In the genomic region with DNA sequence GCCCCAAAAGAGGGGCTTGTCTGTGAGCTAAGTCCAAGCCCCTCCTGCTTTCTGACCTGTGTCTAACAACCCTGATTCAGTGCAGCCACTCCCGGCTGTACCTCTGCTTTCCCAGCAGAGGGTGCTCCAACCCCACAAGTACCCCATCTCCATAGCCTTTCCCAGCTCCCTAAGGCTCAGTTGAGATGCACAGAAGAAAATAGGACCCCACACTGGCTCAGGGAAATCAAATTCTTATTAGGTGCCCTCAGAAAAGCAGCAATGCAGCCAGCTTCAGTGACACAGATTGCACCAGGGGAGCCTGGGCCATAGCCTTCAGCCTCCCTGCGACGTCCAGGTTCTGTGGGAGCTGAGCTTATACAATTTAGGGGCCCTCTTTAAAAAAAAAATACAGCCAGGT, we compare ENCODE assay signal across 8 cellular contexts. TPM values are rescaled to one million over a fixed set of nuclear protein-coding genes. Genes with fewer than 3 reads are reported as not detected.
DNase-seq lines count a peak whose midpoint lies in the region; ATAC-seq, FAIRE-seq and TF ChIP-seq lines count a peak whose summit lies in the region.

No MANE protein-coding gene starts in this region.

- H3K27ac ChIP-seq in A673 (ENCODE audit: low read depth, low read length, poor library complexity, severe bottlenecking) (no peak overlapping the region), WERI-Rb-1 (no peak overlapping the region), caudate nucleus (ENCODE audit: low read depth, low read length) (no peak overlapping the region), keratinocyte (ENCODE audit: control insufficient read depth, insufficient read depth, low read length) (no peak overlapping the region)

- H3K9me1 ChIP-seq in keratinocyte (ENCODE audit: control insufficient read depth, extremely low read depth, insufficient read depth, low read length): no peaks in the 10 kb centered on the region

- TF ChIP-seq CTCF in A673 (conservative IDR thresholded peaks at IDR 0.05; ENCODE audit: low read depth, low read length): peak; percentile 96
- TF ChIP-seq CTCF in WERI-Rb-1 (IDR thresholded peaks at IDR 0.05; ENCODE audit: low read depth, low read length): peak; percentile 89
- TF ChIP-seq CTCF in keratinocyte (optimal IDR thresholded peaks at IDR 0.05 in 1 of 3, IDR thresholded peaks at IDR 0.05 in 1 of 3, conservative IDR thresholded peaks at IDR 0.05 in 1 of 3; ENCODE audit: extremely low read depth in 1 of 3, insufficient read depth in 2 of 3, low read length in 3 of 3): peak; percentile 90 to 95 (median 95)

- CTCF ChIA-PET in A673 (lab: Charles Lee): interaction anchor here (0.6 to 3.6 kb wide), 19 partner anchors 24 to 440 kb away, joined by 3 to 82 read pairs (median 5); no protein-coding TSS in a partner anchor

- H3K36me3 ChIP-seq in A673 (ENCODE audit: insufficient read depth, low read length, poor library complexity, severe bottlenecking): no peaks in the 10 kb centered on the region
- H3K36me3 ChIP-seq in WERI-Rb-1: no peaks in the 10 kb centered on the region
- no peaks in the 10 kb centered on the region for H3K36me3 ChIP-seq in keratinocyte (ENCODE audit: control insufficient read depth in 2 of 2, extremely low read depth in 1 of 2, insufficient read depth in 2 of 2, low read length in 2 of 2)

- peak; percentile 67 for FAIRE-seq in GM18507 (lab: Jason Lieb, UNC)
- FAIRE-seq in keratinocyte (lab: Jason Lieb, UNC): no peak

- no peaks in the 10 kb centered on the region for H4K20me1 ChIP-seq in keratinocyte (ENCODE audit: control insufficient read depth, extremely low read depth, insufficient read depth, low read length)

- H3K9ac ChIP-seq in keratinocyte (ENCODE audit: control insufficient read depth, extremely low read depth, insufficient read depth, low read length): no peak overlapping the region

- H2AFZ ChIP-seq in keratinocyte (ENCODE audit: control insufficient read depth, low read length): no peak overlapping the region

- no peaks in the 10 kb centered on the region for H3K4me1 ChIP-seq in A673 (ENCODE audit: insufficient read depth, low read length, poor library complexity, severe bottlenecking)
- no peaks in the 10 kb centered on the region for H3K4me1 ChIP-seq in keratinocyte (ENCODE audit: control insufficient read depth, extremely low read depth, insufficient read depth, low read length)

- no peaks in the 10 kb centered on the region for H3K9me3 ChIP-seq in A673 (ENCODE audit: low read depth, low read length, poor library complexity, severe bottlenecking)
- H3K9me3 ChIP-seq in WERI-Rb-1 (ENCODE audit: severe bottlenecking): peaks cover 6% of the 10 kb centered on the region
- peaks cover 4% of the 10 kb centered on the region for H3K9me3 ChIP-seq in keratinocyte (ENCODE audit: control insufficient read depth, low read depth, low read length)

- H3K27me3 ChIP-seq in A673 (replicated peaks; ENCODE audit: insufficient read depth, low read depth, low read length, poor library complexity): no peaks in the 10 kb centered on the region
- H3K27me3 ChIP-seq in WERI-Rb-1 (ENCODE audit: insufficient read depth, low read depth, severe bottlenecking): no peaks in the 10 kb centered on the region
- H3K27me3 ChIP-seq in keratinocyte (ENCODE audit: control insufficient read depth, extremely low read depth, insufficient read depth, low read length): no peaks in the 10 kb centered on the region

- BruUV-seq in A673 (replicated peaks; lab: Mats Ljungman, UMichigan): no TSS peak

- no peak for ATAC-seq in GM21737 (IDR thresholded peaks at IDR 0.05; ENCODE audit: unreplicated experiment)

- intact Hi-C loops in A673 (cut with micrococcal nuclease; ENCODE audit: unreplicated experiment): loop anchor here (1.0 to 5.0 kb wide), 6 partner anchors 36 to 441 kb away; no protein-coding TSS in a partner anchor

- H3K4me3 ChIP-seq in A673 (ENCODE audit: low read depth, low read length, poor library complexity, severe bottlenecking) (no peak overlapping the region), WERI-Rb-1 (ENCODE audit: low read depth, low read length) (no peak overlapping the region), keratinocyte (ENCODE audit: control insufficient read depth in 2 of 3, extremely low read depth in 1 of 3, insufficient read depth in 2 of 3, low read depth in 1 of 3, low read length in 3 of 3) (no peak overlapping the region)

- no peaks in the 10 kb centered on the region for H3K79me2 ChIP-seq in keratinocyte (ENCODE audit: control insufficient read depth, insufficient read depth, low read length)

- dilution Hi-C loops in keratinocyte (cut with MboI; ENCODE audit: extremely low pct_ligation_motif_present, low sequenced_read_pairs): no loop called here

- DNase-seq in A673 (ENCODE audit: low spot score): peak; percentile 83
- peak; percentile 44 for DNase-seq in GM18507 (ENCODE audit: extremely low spot score, insufficient read length, low read depth)
- peak; percentile 73 for DNase-seq in NCI-H2196 (lab: John Stamatoyannopoulos, UW; ENCODE audit: unreplicated experiment)
- DNase-seq in WERI-Rb-1: peak; percentile 68
- peak in 53 of 61 donors; percentile 5 to 81 (median 50) for DNase-seq in caudate nucleus (lab: John Stamatoyannopoulos, UW)
- DNase-seq in keratinocyte (ENCODE audit: low read depth, low spot score): peak; percentile 17
- peak in 3 of 4 experiments; percentile 21 to 28 (median 24) for DNase-seq in stimulated activated CD4-positive, alpha-beta T cell treated with anti-CD3 and anti-CD28 coated beads, Interleukin-1b, Interleukin-23, amount 100 ng/mL, for 24 hours (ENCODE audit: low read depth in 4 of 4, low spot score in 1 of 4)

- POLR2A ChIA-PET in A673 (lab: Charles Lee; ENCODE audit: low non-redundant PET): no interaction called here

- H3K4me2 ChIP-seq in keratinocyte (ENCODE audit: control insufficient read depth, extremely low read depth, insufficient read depth, low read depth, low read length): no peak overlapping the region

RNA-seq across cellular contexts. Expression of a gene that starts 49.9 kb away (rescaled TPM):
- total RNA-seq in A673 (2021): not detected in 2 replicates
- not detected in 3 replicates for polyA plus RNA-seq in keratinocyte
- polyA plus RNA-seq in keratinocyte (2011; ENCODE audit: low read depth): not detected
- not detected in 2 replicates for polyA plus RNA-seq in keratinocyte (2011; cell fraction: cytosol; rRNA removed)
- not detected in 2 replicates for polyA plus RNA-seq in keratinocyte (2011; cell fraction: nucleus; rRNA removed)
- not detected in 2 replicates for polyA plus RNA-seq in keratinocyte (2012; ENCODE audit: low replicate concordance)
- not detected in 3 replicates for polyA minus RNA-seq in keratinocyte
- not detected for polyA minus RNA-seq in keratinocyte (2011; cell fraction: cytosol; rRNA and poly(A)+ RNA removed)
- not detected in 2 replicates for polyA minus RNA-seq in keratinocyte (2011; cell fraction: nucleus; rRNA and poly(A)+ RNA removed)

Comparison
In these comparisons a context has a peak if more than half of its experiments do, and no peak if none do; other contexts are left out.
1. DNase-seq: peak in every context shown above with its lines; median percentile 83 in A673; 73 in NCI-H2196; 68 in WERI-Rb-1; 50 in caudate nucleus; 44 in GM18507; 24 in stimulated activated CD4-positive, alpha-beta T cell treated with anti-CD3 and anti-CD28 coated beads, Interleukin-1b, Interleukin-23, amount 100 ng/mL, for 24 hours; 17 in keratinocyte.